14 cellular contexts compared by ENCODE assay signal in the genomic region with DNA sequence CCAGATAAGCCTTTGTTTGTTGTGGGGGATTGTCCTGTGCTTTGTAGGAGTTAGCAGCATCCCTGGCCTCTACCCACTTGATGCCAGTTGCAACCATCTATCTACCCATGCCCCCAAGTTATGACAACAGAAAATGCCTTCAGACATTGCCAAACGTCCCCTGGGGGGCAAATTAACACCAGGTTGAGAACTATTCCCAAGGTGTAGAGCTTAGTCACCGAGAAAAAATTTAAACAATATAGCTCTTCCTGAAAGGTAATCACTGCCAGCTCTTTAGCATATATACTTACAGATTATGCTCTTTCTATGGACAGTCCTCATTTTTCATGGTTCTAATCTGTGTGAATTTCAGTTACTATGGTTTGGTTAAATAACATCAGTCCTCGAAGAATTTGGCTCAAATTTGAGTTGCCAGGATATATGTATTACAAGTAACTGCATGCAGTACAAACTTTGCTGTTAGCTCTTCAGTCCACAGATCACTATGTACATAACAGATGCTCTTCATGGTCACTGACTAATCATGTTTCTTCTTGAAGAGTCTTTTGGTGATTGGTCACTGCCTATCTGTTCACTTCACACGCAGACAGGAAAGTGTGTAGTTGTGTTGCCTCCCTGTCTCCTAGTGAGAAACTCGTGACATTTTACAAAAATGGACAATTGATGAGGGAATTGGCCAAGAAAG. TPM values are rescaled to one million over a fixed set of nuclear protein-coding genes. Genes with fewer than 3 reads are reported as not detected.
DNase-seq lines count a peak whose midpoint lies in the region; ATAC-seq and TF ChIP-seq lines count a peak whose summit lies in the region.
"Had no signal": no experiment of that assay in that cellular context is flagged by ENCODE, and none has a peak within 500 bp of the region (broad histone marks: within the 10 kb centered on the region; RNA-seq: fewer than 3 reads in every experiment).

No MANE protein-coding gene starts in this region.

- no peak overlapping the region for H3K4me3 Mint-ChIP-seq in activated CD4-positive, alpha-beta T cell treated with anti-CD3 and anti-CD28 coated beads for 36 hours

- no peaks in the 10 kb centered on the region for H3K36me3 ChIP-seq in Panc1 (ENCODE audit: control insufficient read depth, insufficient read depth, low read length)
- H3K36me3 ChIP-seq: upper lobe of left lung had no signal

- no peaks in the 10 kb centered on the region for H3K27me3 Mint-ChIP-seq in activated CD4-positive, alpha-beta T cell treated with anti-CD3 and anti-CD28 coated beads for 36 hours

- H3K27ac ChIP-seq in Panc1 (ENCODE audit: low read length) = peak overlapping the region; percentile 18; the same call in 1 of the 2 replicates
- H3K27ac ChIP-seq: upper lobe of left lung had no signal

- peak overlapping the region; percentile 11 for H3K27ac Mint-ChIP-seq in activated CD4-positive, alpha-beta T cell treated with anti-CD3 and anti-CD28 coated beads for 36 hours

- H3K9me3 ChIP-seq in Panc1 (ENCODE audit: control insufficient read depth, insufficient read depth, low read depth, low read length) = no peaks in the 10 kb centered on the region
- H3K9me3 ChIP-seq: upper lobe of left lung had no signal

- H3K36me3 Mint-ChIP-seq in activated CD4-positive, alpha-beta T cell treated with anti-CD3 and anti-CD28 coated beads for 36 hours (ENCODE audit: low read depth) = no peaks in the 10 kb centered on the region

- no peaks in the 10 kb centered on the region for H3K27me3 ChIP-seq in Panc1 (ENCODE audit: control insufficient read depth, insufficient read depth, low read length)
- H3K27me3 ChIP-seq: upper lobe of left lung had no signal

- CTCF ChIA-PET in activated CD4-positive, alpha-beta T cell treated with anti-CD3 and anti-CD28 coated beads for 36 hours (lab: Charles Lee) = interaction anchor here (0.6 to 15.5 kb wide), 11 partner anchors 14 to 219 kb away, joined by 3 to 175 read pairs (median 3); no protein-coding TSS in a partner anchor
- CTCF ChIA-PET in Panc1 (lab: Charles Lee) = interaction anchor here (0.6 kb wide), 2 partner anchors 16 to 96 kb away, joined by 4 read pairs; no protein-coding TSS in a partner anchor

- TF ChIP-seq CTCF in Panc1 (IDR thresholded peaks at IDR 0.05) = no peak
- TF ChIP-seq CTCF in fibroblast of the aortic adventitia (IDR thresholded peaks at IDR 0.05; ENCODE audit: insufficient read depth, low read length) = no peak

- POLR2A ChIA-PET in activated CD4-positive, alpha-beta T cell treated with anti-CD3 and anti-CD28 coated beads for 36 hours (lab: Charles Lee) = interaction anchor here (0.9 kb wide), 1 partner anchor 19 kb away, joined by 3 read pairs; no protein-coding TSS in a partner anchor
- POLR2A ChIA-PET in Panc1 (lab: Charles Lee) = no interaction called here

- H3K9me3 Mint-ChIP-seq in activated CD4-positive, alpha-beta T cell treated with anti-CD3 and anti-CD28 coated beads for 36 hours (ENCODE audit: low read depth) = no peaks in the 10 kb centered on the region

- H3K4me1 Mint-ChIP-seq in activated CD4-positive, alpha-beta T cell treated with anti-CD3 and anti-CD28 coated beads for 36 hours = peaks cover 87% of the 10 kb centered on the region

- in situ Hi-C loops in Panc1 (cut with HindIII; ENCODE audit: low pct_unique_long_range_greater_than_20kb, low sequenced_read_pairs) = no loop called here
- in situ Hi-C loops in G401 (cut with HindIII; ENCODE audit: low sequenced_read_pairs) = no loop called here

- H3K4me3 ChIP-seq in Panc1 (ENCODE audit: low read depth in 2 of 2, low read length in 2 of 2) (no peak overlapping the region), fibroblast of the aortic adventitia (ENCODE audit: low read depth, low read length) (no peak overlapping the region), skeletal muscle cell (ENCODE audit: low read depth, low read length) (no peak overlapping the region)
- H3K4me3 ChIP-seq: upper lobe of left lung had no signal

- DNase-seq in activated CD4-positive, alpha-beta T cell treated with anti-CD3 and anti-CD28 coated beads for 36 hours = no peak
- DNase-seq in activated CD4-positive, alpha-beta T cell treated with anti-CD3 and anti-CD28 coated beads, Interleukin-2, amount 50 U/mL, for 48 hours = no peak
- DNase-seq in Panc1 (ENCODE audit: low read depth, low spot score) (no peak), fibroblast of the aortic adventitia (ENCODE audit: low read depth) (peak; percentile 23), skeletal muscle cell (ENCODE audit: low read depth) (peak; percentile 47), G401 (ENCODE audit: low spot score) (no peak)
- DNase-seq: anterior cingulate cortex, GDM1, MM.1S, NCI-H226, SHP77, upper lobe of left lung had no signal

- peaks cover 70% of the 10 kb centered on the region for H3K4me1 ChIP-seq in Panc1 (ENCODE audit: control insufficient read depth, insufficient read depth, low read length)

- BruUV-seq in Panc1 (replicated peaks; lab: Mats Ljungman, UMichigan) = no TSS peak

- ATAC-seq in activated CD4-positive, alpha-beta T cell treated with anti-CD3 and anti-CD28 coated beads for 36 hours = no peak
- ATAC-seq in Panc1 = no peak
- ATAC-seq in HG02938 (IDR thresholded peaks at IDR 0.05; ENCODE audit: unreplicated experiment) = no peak
- ATAC-seq in SK-N-SH treated with all-trans-retinoic acid at 6 μM for 48 hours = no peak

- intact Hi-C loops in activated CD4-positive, alpha-beta T cell treated with anti-CD3 and anti-CD28 coated beads for 36 hours (cut with DNase I, micrococcal nuclease) = no loop called here
- intact Hi-C loops in Panc1 (cut with micrococcal nuclease; ENCODE audit: unreplicated experiment) = no loop called here

TF ChIP-seq in SK-N-SH treated with all-trans-retinoic acid at 6 μM for 48 hours, 23 proteins besides CTCF, POLR2A, EP300 and RAD21:
- TF ChIP-seq, protein P1, sequence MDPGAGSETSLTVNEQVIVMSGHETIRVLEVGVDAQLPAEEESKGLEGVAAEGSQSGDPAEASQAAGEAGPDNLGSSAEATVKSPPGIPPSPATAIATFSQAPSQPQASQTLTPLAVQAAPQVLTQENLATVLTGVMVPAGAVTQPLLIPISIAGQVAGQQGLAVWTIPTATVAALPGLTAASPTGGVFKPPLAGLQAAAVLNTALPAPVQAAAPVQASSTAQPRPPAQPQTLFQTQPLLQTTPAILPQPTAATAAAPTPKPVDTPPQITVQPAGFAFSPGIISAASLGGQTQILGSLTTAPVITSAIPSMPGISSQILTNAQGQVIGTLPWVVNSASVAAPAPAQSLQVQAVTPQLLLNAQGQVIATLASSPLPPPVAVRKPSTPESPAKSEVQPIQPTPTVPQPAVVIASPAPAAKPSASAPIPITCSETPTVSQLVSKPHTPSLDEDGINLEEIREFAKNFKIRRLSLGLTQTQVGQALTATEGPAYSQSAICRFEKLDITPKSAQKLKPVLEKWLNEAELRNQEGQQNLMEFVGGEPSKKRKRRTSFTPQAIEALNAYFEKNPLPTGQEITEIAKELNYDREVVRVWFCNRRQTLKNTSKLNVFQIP (CRISPR knock-in tag; IDR thresholded peaks at IDR 0.05; ENCODE audit: borderline replicate concordance, low read depth) = no peak
- TF ChIP-seq PATZ1 (CRISPR knock-in tag; IDR thresholded peaks at IDR 0.05; ENCODE audit: borderline replicate concordance) = no peak
- no peak for TF ChIP-seq SNAI2 (CRISPR knock-in tag; IDR thresholded peaks at IDR 0.05)
- TF ChIP-seq, protein P2, sequence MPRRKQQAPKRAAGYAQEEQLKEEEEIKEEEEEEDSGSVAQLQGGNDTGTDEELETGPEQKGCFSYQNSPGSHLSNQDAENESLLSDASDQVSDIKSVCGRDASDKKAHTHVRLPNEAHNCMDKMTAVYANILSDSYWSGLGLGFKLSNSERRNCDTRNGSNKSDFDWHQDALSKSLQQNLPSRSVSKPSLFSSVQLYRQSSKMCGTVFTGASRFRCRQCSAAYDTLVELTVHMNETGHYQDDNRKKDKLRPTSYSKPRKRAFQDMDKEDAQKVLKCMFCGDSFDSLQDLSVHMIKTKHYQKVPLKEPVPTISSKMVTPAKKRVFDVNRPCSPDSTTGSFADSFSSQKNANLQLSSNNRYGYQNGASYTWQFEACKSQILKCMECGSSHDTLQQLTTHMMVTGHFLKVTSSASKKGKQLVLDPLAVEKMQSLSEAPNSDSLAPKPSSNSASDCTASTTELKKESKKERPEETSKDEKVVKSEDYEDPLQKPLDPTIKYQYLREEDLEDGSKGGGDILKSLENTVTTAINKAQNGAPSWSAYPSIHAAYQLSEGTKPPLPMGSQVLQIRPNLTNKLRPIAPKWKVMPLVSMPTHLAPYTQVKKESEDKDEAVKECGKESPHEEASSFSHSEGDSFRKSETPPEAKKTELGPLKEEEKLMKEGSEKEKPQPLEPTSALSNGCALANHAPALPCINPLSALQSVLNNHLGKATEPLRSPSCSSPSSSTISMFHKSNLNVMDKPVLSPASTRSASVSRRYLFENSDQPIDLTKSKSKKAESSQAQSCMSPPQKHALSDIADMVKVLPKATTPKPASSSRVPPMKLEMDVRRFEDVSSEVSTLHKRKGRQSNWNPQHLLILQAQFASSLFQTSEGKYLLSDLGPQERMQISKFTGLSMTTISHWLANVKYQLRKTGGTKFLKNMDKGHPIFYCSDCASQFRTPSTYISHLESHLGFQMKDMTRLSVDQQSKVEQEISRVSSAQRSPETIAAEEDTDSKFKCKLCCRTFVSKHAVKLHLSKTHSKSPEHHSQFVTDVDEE (CRISPR knock-in tag; IDR thresholded peaks at IDR 0.05) = no peak
- no peak for TF ChIP-seq GLIS3 (CRISPR knock-in tag; IDR thresholded peaks at IDR 0.05)

RNA-seq across cellular contexts. Expression of gene MAPKAPK2, which starts 25.2 kb away (rescaled TPM):
- total RNA-seq in activated CD4-positive, alpha-beta T cell treated with anti-CD3 and anti-CD28 coated beads for 36 hours = 10 to 100 TPM; 62.8 to 64.7 TPM
- total RNA-seq in Panc1 (2021; ENCODE audit: unreplicated experiment) (72.4 TPM), fibroblast of the aortic adventitia (ENCODE audit: low replicate concordance) (18.5 and 31.0 TPM in 2 replicates)
- polyA plus RNA-seq in Panc1 (2012; ENCODE audit: insufficient read length) = 52.2 TPM
- total RNA-seq in G401 (2014; rRNA removed; shearing (Covaris generic)) = 25.7 and 32.7 TPM in 2 replicates

Comparison
In these comparisons a context has a peak if more than half of its experiments do, and no peak if none do; other contexts are left out.
1. DNase-seq: peak in fibroblast of the aortic adventitia (single experiment) and skeletal muscle cell (single experiment); none in activated CD4-positive, alpha-beta T cell treated with anti-CD3 and anti-CD28 coated beads for 36 hours (single experiment), activated CD4-positive, alpha-beta T cell treated with anti-CD3 and anti-CD28 coated beads, Interleukin-2, amount 50 U/mL, for 48 hours (0 of 2), Panc1 (single experiment) and G401 (single experiment).